ENCODE assay signal across 1 cellular context in genomic region chr12:112447106-112447505, GRCh38.
TF ChIP-seq lines count a peak whose summit lies in the region.

No MANE protein-coding gene starts in this region.

TF ChIP-seq in endothelial cell of umbilical vein, 7 proteins besides CTCF, POLR2A, EP300 and RAD21 (continued from another document):
- TF ChIP-seq JUN (IDR thresholded peaks at IDR 0.05; ENCODE audit: borderline replicate concordance, insufficient read depth, insufficient read length, low read depth) = no peak
- TF ChIP-seq EZH2 (IDR thresholded peaks at IDR 0.05; ENCODE audit: borderline replicate concordance, low read depth, low read length, severe bottlenecking) = no peak
- no peak for TF ChIP-seq MAX (IDR thresholded peaks at IDR 0.05; ENCODE audit: insufficient read depth, insufficient read length)
TF ChIP-seq in endothelial cell of umbilical vein: peak in this region for 0.
